In the genomic region with DNA sequence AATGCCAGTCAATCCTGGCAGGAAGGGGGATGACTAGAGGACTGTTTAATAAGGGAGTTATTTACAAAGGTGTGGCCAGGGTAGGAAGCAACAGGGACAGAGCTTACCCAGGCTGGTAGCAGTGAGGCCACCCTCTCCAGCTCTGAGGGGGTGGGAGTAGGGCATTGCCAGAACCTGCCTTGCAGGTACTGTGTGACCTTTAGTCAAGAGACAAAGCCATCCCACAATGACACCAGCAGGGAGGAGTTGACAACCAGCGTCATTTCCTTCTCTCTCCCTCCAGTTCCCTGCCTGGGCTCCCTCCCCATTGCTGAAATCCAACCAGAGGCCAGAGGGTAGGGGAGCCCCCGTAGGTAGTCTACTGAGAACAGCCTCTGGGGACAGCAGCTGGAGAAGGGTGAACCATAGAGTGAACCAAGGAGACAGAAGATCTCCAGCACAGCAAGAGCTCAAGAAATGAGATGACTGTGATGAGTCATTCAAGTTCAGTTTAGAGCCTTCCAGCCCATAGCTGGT, we compare ENCODE assay signal across 10 cellular contexts. TPM values are rescaled to one million over a fixed set of nuclear protein-coding genes. Genes with fewer than 3 reads are reported as not detected.
DNase-seq lines count a peak whose midpoint lies in the region; ATAC-seq, FAIRE-seq and TF ChIP-seq lines count a peak whose summit lies in the region.
"Had no signal": no experiment of that assay in that cellular context is flagged by ENCODE, and none has a peak within 500 bp of the region (broad histone marks: within the 10 kb centered on the region; RNA-seq: fewer than 3 reads in every experiment).

No MANE protein-coding gene starts in this region.

- H2AFZ ChIP-seq in endothelial cell of umbilical vein (ENCODE audit: low read depth, low read length) = no peak overlapping the region

- no peaks in the 10 kb centered on the region for H4K20me1 ChIP-seq in endothelial cell of umbilical vein (replicated peaks; ENCODE audit: control insufficient read depth, extremely low read depth, insufficient read depth, low read length)

- intact Hi-C loops in endothelial cell of umbilical vein (cut with micrococcal nuclease) = no loop called here

- no peak overlapping the region for H3K9ac ChIP-seq in endothelial cell of umbilical vein (replicated peaks; ENCODE audit: extremely low read depth, insufficient read depth, low read length)

- H3K4me2 ChIP-seq in endothelial cell of umbilical vein (ENCODE audit: insufficient read depth, low read length) = no peak overlapping the region

- H3K9me3 ChIP-seq in endothelial cell of umbilical vein (replicated peaks; ENCODE audit: control insufficient read depth, insufficient read depth, low read length) = no peaks in the 10 kb centered on the region
- H3K9me3 ChIP-seq: SJSA1 had no signal

- no peak for TF ChIP-seq CTCF in endothelial cell of umbilical vein (IDR thresholded peaks at IDR 0.05; ENCODE audit: extremely low read depth in 1 of 2, insufficient read depth in 1 of 2, low read depth in 1 of 2, low read length in 2 of 2)

- no peak overlapping the region for H3K4me3 ChIP-seq in endothelial cell of umbilical vein (replicated peaks in 1 of 3; ENCODE audit: insufficient read depth in 1 of 3, low read depth in 1 of 3, low read length in 3 of 3)
- H3K4me3 ChIP-seq: SJSA1 had no signal

- peaks cover 14% of the 10 kb centered on the region for H3K4me1 ChIP-seq in endothelial cell of umbilical vein (ENCODE audit: control insufficient read depth, extremely low read depth, insufficient read depth, low read length)

- H3K79me2 ChIP-seq in endothelial cell of umbilical vein (ENCODE audit: control insufficient read depth, insufficient read depth, low read length) = no peaks in the 10 kb centered on the region

- CTCF ChIA-PET in endothelial cell of umbilical vein (lab: Charles Lee) = interaction anchor here (1.0 to 1.1 kb wide), 2 partner anchors 9 to 14 kb away, joined by 4 to 5 read pairs; no protein-coding TSS in a partner anchor

- peaks cover 0 to 14% of the 10 kb centered on the region in 2 experiments for H3K27me3 ChIP-seq in endothelial cell of umbilical vein (ENCODE audit: control insufficient read depth in 2 of 2, insufficient read depth in 2 of 2, low read length in 2 of 2)
- H3K27me3 ChIP-seq: SJSA1 had no signal

- no TSS peak for BruUV-seq in endothelial cell of umbilical vein (replicated peaks; lab: Mats Ljungman, UMichigan)

- TF ChIP-seq POLR2A in endothelial cell of umbilical vein (IDR thresholded peaks at IDR 0.05; ENCODE audit: low read depth, low read length) = no peak

- no peaks in the 10 kb centered on the region for H3K36me3 ChIP-seq in endothelial cell of umbilical vein (ENCODE audit: control insufficient read depth in 2 of 2, extremely low read depth in 1 of 2, insufficient read depth in 2 of 2, low read length in 2 of 2)
- H3K36me3 ChIP-seq: SJSA1 had no signal

- no peak overlapping the region for H3K27ac ChIP-seq in endothelial cell of umbilical vein (ENCODE audit: insufficient read depth, low read depth, low read length)
- H3K27ac ChIP-seq: SJSA1 had no signal

- DNase-seq in DMS53 (lab: John Stamatoyannopoulos, UW) (peak; percentile 95), endothelial cell of umbilical vein (ENCODE audit: low read depth, low spot score) (no peak), T1000 (lab: John Stamatoyannopoulos, UW) (no peak), foreskin melanocyte (no peak), NCI-H2227 treated with DMSO at 0.1 percent for 48 hours (lab: John Stamatoyannopoulos, UW) (no peak)
- DNase-seq in stimulated activated CD4-positive, alpha-beta T cell treated with anti-CD3 and anti-CD28 coated beads, Interleukin-4, amount 100 ng/mL, for 24 hours = no peak
- DNase-seq: endodermal cell had no signal

- no peaks in the 10 kb centered on the region for H3K9me1 ChIP-seq in endothelial cell of umbilical vein (replicated peaks; ENCODE audit: control insufficient read depth, extremely low read depth, insufficient read depth, low read length)

- dilution Hi-C loops in endothelial cell of umbilical vein (cut with MboI; ENCODE audit: extremely low pct_ligation_motif_present, low sequenced_read_pairs) = no loop called here

- no peak for FAIRE-seq in endothelial cell of umbilical vein (lab: Jason Lieb, UNC)

- ATAC-seq in GM19395 (IDR thresholded peaks at IDR 0.05; ENCODE audit: unreplicated experiment) (peak; percentile 75), HG03469 (IDR thresholded peaks at IDR 0.05; ENCODE audit: unreplicated experiment) (peak; percentile 59)

- POLR2A ChIA-PET in endothelial cell of umbilical vein (lab: Charles Lee) = no interaction called here

TF ChIP-seq in endothelial cell of umbilical vein, 7 proteins besides CTCF, POLR2A, EP300 and RAD21:
- TF ChIP-seq JUN (IDR thresholded peaks at IDR 0.05; ENCODE audit: borderline replicate concordance, insufficient read depth, insufficient read length, low read depth) (peak; percentile 7), MYC (IDR thresholded peaks at IDR 0.05; ENCODE audit: low read depth, low read length) (no peak), GATA2 (IDR thresholded peaks at IDR 0.05; ENCODE audit: insufficient read depth, insufficient read length, low read depth, low read length) (no peak), FOS (IDR thresholded peaks at IDR 0.05; ENCODE audit: borderline replicate concordance, insufficient read depth, low read length) (peak; percentile 18), EZH2 (IDR thresholded peaks at IDR 0.05; ENCODE audit: borderline replicate concordance, low read depth, low read length, severe bottlenecking) (no peak), POLR2AphosphoS5 (IDR thresholded peaks at IDR 0.05; ENCODE audit: insufficient read depth, low read depth, low read length) (no peak)
- TF ChIP-seq, protein P1, sequence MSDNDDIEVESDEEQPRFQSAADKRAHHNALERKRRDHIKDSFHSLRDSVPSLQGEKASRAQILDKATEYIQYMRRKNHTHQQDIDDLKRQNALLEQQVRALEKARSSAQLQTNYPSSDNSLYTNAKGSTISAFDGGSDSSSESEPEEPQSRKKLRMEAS (IDR thresholded peaks at IDR 0.05; ENCODE audit: insufficient read depth, insufficient read length) = no peak
TF ChIP-seq in endothelial cell of umbilical vein: peak in this region for 2.

RNA-seq across cellular contexts. Expression of gene SPATA13, which starts 33.3 kb away (rescaled TPM):
- 12.9 and 13.3 TPM in 2 replicates for total RNA-seq in endothelial cell of umbilical vein
- polyA plus RNA-seq in endothelial cell of umbilical vein = 5.3 and 6.6 TPM in 2 replicates
- polyA plus RNA-seq in endothelial cell of umbilical vein (2011; cell fraction: cytosol; rRNA removed) = 3.3 and 3.5 TPM in 2 replicates
- 16.3 and 19.5 TPM in 2 replicates for polyA plus RNA-seq in endothelial cell of umbilical vein (2011; cell fraction: nucleus; rRNA removed)
- 7.7 and 7.8 TPM in 2 replicates for polyA plus RNA-seq in endothelial cell of umbilical vein (2012)
- 9.5 and 10.9 TPM in 2 replicates for polyA minus RNA-seq in endothelial cell of umbilical vein
- 8.3 TPM for polyA minus RNA-seq in endothelial cell of umbilical vein (2011; cell fraction: cytosol; rRNA and poly(A)+ RNA removed)
- 9.8 and 17.5 TPM in 2 replicates for polyA minus RNA-seq in endothelial cell of umbilical vein (2011; cell fraction: nucleus; rRNA and poly(A)+ RNA removed)
